In the genomic region with DNA sequence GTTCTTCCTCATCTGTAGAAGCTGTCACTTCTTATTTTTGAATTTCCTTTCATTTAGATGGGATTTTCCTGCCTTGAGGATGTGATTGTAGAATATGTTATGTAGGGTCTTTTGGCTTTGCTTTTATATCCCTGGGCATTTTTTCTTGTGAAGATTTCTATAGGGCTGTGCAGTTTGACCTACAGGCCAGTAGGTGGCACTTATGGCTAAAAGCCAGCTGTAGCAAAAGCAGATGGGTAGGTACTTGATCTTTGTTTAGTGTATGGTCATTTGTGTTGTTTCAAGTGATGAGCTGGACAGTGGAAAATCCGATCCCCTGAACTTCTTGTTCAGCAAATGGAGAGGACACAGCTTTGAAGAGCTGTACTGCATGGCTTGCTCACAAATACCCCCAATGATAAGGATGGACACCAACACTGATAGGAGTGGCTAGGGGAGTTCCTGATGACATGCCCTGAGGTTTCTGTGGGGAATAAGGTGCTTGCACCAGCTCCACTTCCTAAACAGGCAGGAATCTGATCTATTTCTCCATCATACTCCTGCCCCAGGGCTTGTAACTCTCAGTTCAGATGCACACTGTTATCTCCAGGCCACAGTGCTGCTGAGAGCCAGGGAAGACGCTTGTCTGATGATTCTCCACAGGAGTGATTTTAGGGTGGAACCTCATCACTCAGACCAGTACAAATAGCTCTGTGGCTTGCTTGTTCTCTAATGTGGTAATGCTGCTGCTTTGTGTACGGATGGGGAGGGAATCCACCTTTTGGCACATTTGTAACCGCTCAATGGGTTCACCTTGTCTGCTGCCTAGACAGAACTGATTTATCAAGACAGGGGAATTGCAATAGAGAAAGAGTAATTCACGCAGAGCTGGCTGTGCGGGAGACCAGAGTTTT, we compare ENCODE assay signal across 8 cellular contexts.
DNase-seq lines count a peak whose midpoint lies in the region; ATAC-seq and TF ChIP-seq lines count a peak whose summit lies in the region.

No MANE protein-coding gene starts in this region.

- TF ChIP-seq POLR2A in upper lobe of left lung (IDR thresholded peaks at IDR 0.05): no peak
- TF ChIP-seq POLR2A in prostate gland (IDR thresholded peaks at IDR 0.05): no peak

- no peak overlapping the region for H2AFZ ChIP-seq in OCI-LY1 (ENCODE audit: low read length)

- H3K9me3 ChIP-seq in OCI-LY1 (ENCODE audit: low read length) (no peaks in the 10 kb centered on the region), upper lobe of left lung (no peaks in the 10 kb centered on the region), prostate gland (no peaks in the 10 kb centered on the region)

- no peak for TF ChIP-seq EP300 in upper lobe of left lung (IDR thresholded peaks at IDR 0.05)

- no peaks in the 10 kb centered on the region for H4K20me1 ChIP-seq in OCI-LY1 (ENCODE audit: insufficient read depth, low read length)

- H3F3A ChIP-seq in OCI-LY1 (ENCODE audit: insufficient read depth, low read length): no peaks in the 10 kb centered on the region

- H3K4me2 ChIP-seq in OCI-LY1 (ENCODE audit: low read length): no peak overlapping the region

- no peaks in the 10 kb centered on the region for H3K9me2 ChIP-seq in OCI-LY1 (ENCODE audit: low read depth, low read length)

- H3K4me1 ChIP-seq in OCI-LY1 (ENCODE audit: insufficient read depth, low read length, severe bottlenecking): no peaks in the 10 kb centered on the region
- H3K4me1 ChIP-seq in upper lobe of left lung: no peaks in the 10 kb centered on the region
- H3K4me1 ChIP-seq in prostate gland (replicated peaks): no peaks in the 10 kb centered on the region

- ATAC-seq in GM18517 (IDR thresholded peaks at IDR 0.05; ENCODE audit: unreplicated experiment) (peak; percentile 88), HG03060 (IDR thresholded peaks at IDR 0.05; ENCODE audit: low read depth, unreplicated experiment) (peak; percentile 77), upper lobe of left lung (ENCODE audit: low FRiP score in 2 of 2) (no peak)

- intact Hi-C loops in prostate gland (cut with DNase I): no loop called here

- no peak overlapping the region for H3K9ac ChIP-seq in OCI-LY1 (ENCODE audit: low read length)

- H3K36me3 ChIP-seq in OCI-LY1 (ENCODE audit: insufficient read depth, low read length) (no peaks in the 10 kb centered on the region), upper lobe of left lung (no peaks in the 10 kb centered on the region), prostate gland (no peaks in the 10 kb centered on the region)

- WGBS in upper lobe of left lung, 2 donors: 71 to 78% methylated on average over 6 of the region's 6 CpGs
- WGBS in prostate gland: 84% methylated on average over 6 of the region's 6 CpGs

- H3K27me3 ChIP-seq in OCI-LY1 (ENCODE audit: insufficient read depth, low read length) (no peaks in the 10 kb centered on the region), upper lobe of left lung (no peaks in the 10 kb centered on the region), prostate gland (replicated peaks; ENCODE audit: insufficient read depth) (no peaks in the 10 kb centered on the region)

- no peak overlapping the region for H3K27ac ChIP-seq in OCI-LY1 (ENCODE audit: low read depth, low read length, poor library complexity, severe bottlenecking)
- H3K27ac ChIP-seq in upper lobe of left lung: no peak overlapping the region
- no peak overlapping the region for H3K27ac ChIP-seq in prostate gland

- H3K4me3 ChIP-seq in OCI-LY1 (ENCODE audit: low read depth, low read length, poor library complexity, severe bottlenecking) (no peak overlapping the region), upper lobe of left lung (no peak overlapping the region), prostate gland (no peak overlapping the region)

- no peaks in the 10 kb centered on the region for H3K79me2 ChIP-seq in OCI-LY1 (ENCODE audit: insufficient read depth, low read length)

- TF ChIP-seq CTCF in OCI-LY1 (IDR thresholded peaks at IDR 0.05; ENCODE audit: low read length): peak; percentile 54
- TF ChIP-seq CTCF in upper lobe of left lung (IDR thresholded peaks at IDR 0.05): peak; percentile 30 to 59 (median 49)
- TF ChIP-seq CTCF in prostate gland (IDR thresholded peaks at IDR 0.05): peak in 1 of 4 experiments; percentile 38

- DNase-seq in A172 (ENCODE audit: low spot score) (peak; percentile 24), fibroblast of peridontal ligament (ENCODE audit: extremely low read depth) (peak; percentile 0), upper lobe of left lung (no peak), prostate gland (ENCODE audit: low spot score) (no peak)
- no peak for DNase-seq in activated naive CD4-positive, alpha-beta T cell (lab: John Stamatoyannopoulos, UW)

Comparison
In these comparisons a context has a peak if more than half of its experiments do, and no peak if none do; other contexts are left out.
1. DNase-seq: peak in A172 (single experiment) and fibroblast of peridontal ligament (single experiment); none in upper lobe of left lung (0 of 2), prostate gland (single experiment) and activated naive CD4-positive, alpha-beta T cell (0 of 4).
2. ATAC-seq: peak in GM18517 (single experiment) and HG03060 (single experiment); none in upper lobe of left lung (0 of 2).